ENCODE assay signal across 1 cellular context in the genomic region with DNA sequence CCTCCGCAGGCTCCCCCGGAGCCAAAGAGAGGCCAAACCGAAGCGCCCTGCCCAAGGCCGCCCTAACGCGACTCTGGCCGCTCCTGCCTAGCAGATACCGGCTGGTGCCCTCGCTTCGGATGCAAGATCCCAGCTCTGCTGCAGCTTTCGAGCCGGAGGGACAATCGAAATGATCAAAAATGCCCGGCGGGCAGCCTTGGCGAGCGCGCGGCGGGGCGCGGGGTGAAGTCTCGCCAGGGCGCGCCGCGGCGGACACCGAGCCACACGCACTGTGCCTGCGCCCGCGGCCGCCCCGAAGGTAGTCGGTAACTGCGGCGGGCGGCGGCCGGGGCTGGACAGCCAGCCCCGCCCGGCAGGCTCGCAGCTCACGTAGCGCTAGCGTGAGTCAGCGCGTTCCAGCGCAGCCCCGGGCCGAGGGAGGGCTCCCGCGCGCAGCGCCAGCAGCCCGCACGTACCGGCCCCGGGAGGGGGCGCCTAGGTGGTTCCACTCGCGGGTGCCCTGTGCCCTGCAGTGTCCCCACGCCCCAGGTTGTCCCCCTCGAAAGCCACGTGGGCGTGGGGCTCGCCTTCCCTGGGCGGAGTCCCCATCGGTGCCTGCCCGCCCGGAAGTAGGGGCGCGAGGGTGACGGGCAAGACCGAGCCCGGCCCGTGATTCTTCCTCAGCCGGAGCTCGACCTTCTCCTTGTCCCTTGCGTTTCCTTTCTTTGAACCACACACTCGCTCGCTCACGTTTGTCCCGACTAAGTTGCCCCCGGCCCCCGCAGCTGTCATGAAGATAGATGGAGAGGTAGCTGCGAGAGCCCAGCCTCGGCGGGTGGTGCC.
TF ChIP-seq lines count a peak whose summit lies in the region.

No MANE protein-coding gene starts in this region.

TF ChIP-seq in K562, 482 proteins besides CTCF, POLR2A, EP300 and RAD21 (continued from another document and continues in another):
- TF ChIP-seq, protein P1, sequence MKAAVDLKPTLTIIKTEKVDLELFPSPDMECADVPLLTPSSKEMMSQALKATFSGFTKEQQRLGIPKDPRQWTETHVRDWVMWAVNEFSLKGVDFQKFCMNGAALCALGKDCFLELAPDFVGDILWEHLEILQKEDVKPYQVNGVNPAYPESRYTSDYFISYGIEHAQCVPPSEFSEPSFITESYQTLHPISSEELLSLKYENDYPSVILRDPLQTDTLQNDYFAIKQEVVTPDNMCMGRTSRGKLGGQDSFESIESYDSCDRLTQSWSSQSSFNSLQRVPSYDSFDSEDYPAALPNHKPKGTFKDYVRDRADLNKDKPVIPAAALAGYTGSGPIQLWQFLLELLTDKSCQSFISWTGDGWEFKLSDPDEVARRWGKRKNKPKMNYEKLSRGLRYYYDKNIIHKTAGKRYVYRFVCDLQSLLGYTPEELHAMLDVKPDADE (conservative IDR thresholded peaks at IDR 0.05; ENCODE audit: control insufficient read depth, low read depth, low read length) = 0 out of 2 replicates have a peak, but pooled peaks have one; percentile 6
- TF ChIP-seq, protein P2, sequence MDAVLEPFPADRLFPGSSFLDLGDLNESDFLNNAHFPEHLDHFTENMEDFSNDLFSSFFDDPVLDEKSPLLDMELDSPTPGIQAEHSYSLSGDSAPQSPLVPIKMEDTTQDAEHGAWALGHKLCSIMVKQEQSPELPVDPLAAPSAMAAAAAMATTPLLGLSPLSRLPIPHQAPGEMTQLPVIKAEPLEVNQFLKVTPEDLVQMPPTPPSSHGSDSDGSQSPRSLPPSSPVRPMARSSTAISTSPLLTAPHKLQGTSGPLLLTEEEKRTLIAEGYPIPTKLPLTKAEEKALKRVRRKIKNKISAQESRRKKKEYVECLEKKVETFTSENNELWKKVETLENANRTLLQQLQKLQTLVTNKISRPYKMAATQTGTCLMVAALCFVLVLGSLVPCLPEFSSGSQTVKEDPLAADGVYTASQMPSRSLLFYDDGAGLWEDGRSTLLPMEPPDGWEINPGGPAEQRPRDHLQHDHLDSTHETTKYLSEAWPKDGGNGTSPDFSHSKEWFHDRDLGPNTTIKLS (IDR thresholded peaks at IDR 0.05; ENCODE audit: borderline replicate concordance, low read depth) = peak; percentile 77; the same call in 1 of the 2 replicates
- TF ChIP-seq ZNF561 (CRISPR knock-in tag; conservative IDR thresholded peaks at IDR 0.05) = no peak
- TF ChIP-seq FOXM1 (IDR thresholded peaks at IDR 0.05; ENCODE audit: low read depth) = no peak
- no peak for TF ChIP-seq FOXM1 (CRISPR knock-in tag; IDR thresholded peaks at IDR 0.05; ENCODE audit: low read depth)
- TF ChIP-seq, protein P3, sequence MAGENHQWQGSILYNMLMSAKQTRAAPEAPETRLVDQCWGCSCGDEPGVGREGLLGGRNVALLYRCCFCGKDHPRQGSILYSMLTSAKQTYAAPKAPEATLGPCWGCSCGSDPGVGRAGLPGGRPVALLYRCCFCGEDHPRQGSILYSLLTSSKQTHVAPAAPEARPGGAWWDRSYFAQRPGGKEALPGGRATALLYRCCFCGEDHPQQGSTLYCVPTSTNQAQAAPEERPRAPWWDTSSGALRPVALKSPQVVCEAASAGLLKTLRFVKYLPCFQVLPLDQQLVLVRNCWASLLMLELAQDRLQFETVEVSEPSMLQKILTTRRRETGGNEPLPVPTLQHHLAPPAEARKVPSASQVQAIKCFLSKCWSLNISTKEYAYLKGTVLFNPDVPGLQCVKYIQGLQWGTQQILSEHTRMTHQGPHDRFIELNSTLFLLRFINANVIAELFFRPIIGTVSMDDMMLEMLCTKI (IDR thresholded peaks at IDR 0.05; ENCODE audit: partially characterized antibody) = no peak
- TF ChIP-seq CREM (IDR thresholded peaks at IDR 0.05; ENCODE audit: low read depth) = peak; percentile 61
- peak; percentile 85 for TF ChIP-seq RBBP5 (IDR thresholded peaks at IDR 0.05; ENCODE audit: borderline replicate concordance, insufficient read depth, low read length, poor library complexity, severe bottlenecking)
- TF ChIP-seq, protein P4, sequence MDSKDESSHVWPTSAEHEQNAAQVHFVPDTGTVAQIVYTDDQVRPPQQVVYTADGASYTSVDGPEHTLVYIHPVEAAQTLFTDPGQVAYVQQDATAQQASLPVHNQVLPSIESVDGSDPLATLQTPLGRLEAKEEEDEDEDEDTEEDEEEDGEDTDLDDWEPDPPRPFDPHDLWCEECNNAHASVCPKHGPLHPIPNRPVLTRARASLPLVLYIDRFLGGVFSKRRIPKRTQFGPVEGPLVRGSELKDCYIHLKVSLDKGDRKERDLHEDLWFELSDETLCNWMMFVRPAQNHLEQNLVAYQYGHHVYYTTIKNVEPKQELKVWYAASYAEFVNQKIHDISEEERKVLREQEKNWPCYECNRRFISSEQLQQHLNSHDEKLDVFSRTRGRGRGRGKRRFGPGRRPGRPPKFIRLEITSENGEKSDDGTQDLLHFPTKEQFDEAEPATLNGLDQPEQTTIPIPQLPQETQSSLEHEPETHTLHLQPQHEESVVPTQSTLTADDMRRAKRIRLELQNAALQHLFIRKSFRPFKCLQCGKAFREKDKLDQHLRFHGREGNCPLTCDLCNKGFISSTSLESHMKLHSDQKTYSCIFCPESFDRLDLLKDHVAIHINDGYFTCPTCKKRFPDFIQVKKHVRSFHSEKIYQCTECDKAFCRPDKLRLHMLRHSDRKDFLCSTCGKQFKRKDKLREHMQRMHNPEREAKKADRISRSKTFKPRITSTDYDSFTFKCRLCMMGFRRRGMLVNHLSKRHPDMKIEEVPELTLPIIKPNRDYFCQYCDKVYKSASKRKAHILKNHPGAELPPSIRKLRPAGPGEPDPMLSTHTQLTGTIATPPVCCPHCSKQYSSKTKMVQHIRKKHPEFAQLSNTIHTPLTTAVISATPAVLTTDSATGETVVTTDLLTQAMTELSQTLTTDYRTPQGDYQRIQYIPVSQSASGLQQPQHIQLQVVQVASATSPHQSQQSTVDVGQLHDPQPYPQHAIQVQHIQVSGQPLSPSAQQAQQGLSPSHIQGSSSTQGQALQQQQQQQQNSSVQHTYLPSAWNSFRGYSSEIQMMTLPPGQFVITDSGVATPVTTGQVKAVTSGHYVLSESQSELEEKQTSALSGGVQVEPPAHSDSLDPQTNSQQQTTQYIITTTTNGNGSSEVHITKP (IDR thresholded peaks at IDR 0.05; ENCODE audit: partially characterized antibody) = peak; percentile 19
- no peak; the same call in 1 of the 2 replicates for TF ChIP-seq MBD2 (IDR thresholded peaks at IDR 0.05; ENCODE audit: borderline replicate concordance, low read depth)
- no peak for TF ChIP-seq ZNF354B (CRISPR knock-in tag; IDR thresholded peaks at IDR 0.05)
- no peak for TF ChIP-seq HMG20A (CRISPR knock-in tag; conservative IDR thresholded peaks at IDR 0.05)
- TF ChIP-seq SREBF2 (CRISPR knock-in tag; IDR thresholded peaks at IDR 0.05) = no peak
- TF ChIP-seq ZNF316 (IDR thresholded peaks at IDR 0.05) = peak; percentile 66
- peak; percentile 91 for TF ChIP-seq RBFOX2 (IDR thresholded peaks at IDR 0.05; ENCODE audit: low read depth, low read length)
- no peak for TF ChIP-seq RBM25 (IDR thresholded peaks at IDR 0.05; ENCODE audit: low read depth, low read length, severe bottlenecking)
- peak; percentile 73 to 87; a peak in 3 of 4 replicates for TF ChIP-seq MAZ (CRISPR knock-in tag; conservative IDR thresholded peaks at IDR 0.05 in 1 of 2, IDR thresholded peaks at IDR 0.05 in 1 of 2)
- TF ChIP-seq, protein P5, sequence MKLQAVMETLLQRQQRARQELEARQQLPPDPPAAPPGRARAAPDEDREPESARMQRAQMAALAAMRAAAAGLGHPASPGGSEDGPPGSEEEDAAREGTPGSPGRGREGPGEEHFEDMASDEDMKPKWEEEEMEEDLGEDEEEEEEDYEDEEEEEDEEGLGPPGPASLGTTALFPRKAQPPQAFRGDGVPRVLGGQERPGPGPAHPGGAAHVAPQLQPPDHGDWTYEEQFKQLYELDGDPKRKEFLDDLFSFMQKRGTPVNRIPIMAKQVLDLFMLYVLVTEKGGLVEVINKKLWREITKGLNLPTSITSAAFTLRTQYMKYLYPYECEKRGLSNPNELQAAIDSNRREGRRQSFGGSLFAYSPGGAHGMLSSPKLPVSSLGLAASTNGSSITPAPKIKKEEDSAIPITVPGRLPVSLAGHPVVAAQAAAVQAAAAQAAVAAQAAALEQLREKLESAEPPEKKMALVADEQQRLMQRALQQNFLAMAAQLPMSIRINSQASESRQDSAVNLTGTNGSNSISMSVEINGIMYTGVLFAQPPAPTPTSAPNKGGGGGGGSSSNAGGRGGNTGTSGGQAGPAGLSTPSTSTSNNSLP (IDR thresholded peaks at IDR 0.05; ENCODE audit: borderline replicate concordance, low read depth, low read length) = no peak
- TF ChIP-seq ATF1 (CRISPR knock-in tag; IDR thresholded peaks at IDR 0.05) = no peak
- peak; percentile 62 for TF ChIP-seq ATF1 (tag; IDR thresholded peaks at IDR 0.05)
- no peak for TF ChIP-seq SMAD1 (IDR thresholded peaks at IDR 0.05; ENCODE audit: low read depth, low read length, partially characterized antibody)
- no peak for TF ChIP-seq TBL1XR1 (IDR thresholded peaks at IDR 0.05; ENCODE audit: low read length in 2 of 2)
- peak; percentile 87 for TF ChIP-seq CTBP1 (IDR thresholded peaks at IDR 0.05; ENCODE audit: borderline replicate concordance)
- TF ChIP-seq TRIM28 (IDR thresholded peaks at IDR 0.05) = no peak
- TF ChIP-seq ZNF212 (CRISPR knock-in tag; IDR thresholded peaks at IDR 0.05) = no peak
- TF ChIP-seq NEUROD1 (IDR thresholded peaks at IDR 0.05; ENCODE audit: borderline replicate concordance, low read depth, low read length, partially characterized antibody) = no peak
- peak; percentile 30 for TF ChIP-seq KDM5B (IDR thresholded peaks at IDR 0.05; ENCODE audit: insufficient replicate concordance, low read depth, low read length)
- TF ChIP-seq SIN3B (IDR thresholded peaks at IDR 0.05; ENCODE audit: low read depth) = peak; percentile 42; the same call in 1 of the 2 replicates
- no peak for TF ChIP-seq ZKSCAN8 (CRISPR knock-in tag; IDR thresholded peaks at IDR 0.05)
- TF ChIP-seq KAT7 (CRISPR knock-in tag; IDR thresholded peaks at IDR 0.05; ENCODE audit: borderline replicate concordance) = peak; percentile 55; the same call in 1 of the 2 replicates
- no peak for TF ChIP-seq KLF10 (CRISPR knock-in tag; IDR thresholded peaks at IDR 0.05)
- peak; percentile 43; the same call in 1 of the 2 replicates for TF ChIP-seq ZBTB17 (CRISPR knock-in tag; IDR thresholded peaks at IDR 0.05)
- TF ChIP-seq STAT5A (IDR thresholded peaks at IDR 0.05; ENCODE audit: borderline replicate concordance, low read length) = no peak
- TF ChIP-seq NFIC (IDR thresholded peaks at IDR 0.05) = peak; percentile 23; the same call in 1 of the 2 replicates
- TF ChIP-seq, protein P6, sequence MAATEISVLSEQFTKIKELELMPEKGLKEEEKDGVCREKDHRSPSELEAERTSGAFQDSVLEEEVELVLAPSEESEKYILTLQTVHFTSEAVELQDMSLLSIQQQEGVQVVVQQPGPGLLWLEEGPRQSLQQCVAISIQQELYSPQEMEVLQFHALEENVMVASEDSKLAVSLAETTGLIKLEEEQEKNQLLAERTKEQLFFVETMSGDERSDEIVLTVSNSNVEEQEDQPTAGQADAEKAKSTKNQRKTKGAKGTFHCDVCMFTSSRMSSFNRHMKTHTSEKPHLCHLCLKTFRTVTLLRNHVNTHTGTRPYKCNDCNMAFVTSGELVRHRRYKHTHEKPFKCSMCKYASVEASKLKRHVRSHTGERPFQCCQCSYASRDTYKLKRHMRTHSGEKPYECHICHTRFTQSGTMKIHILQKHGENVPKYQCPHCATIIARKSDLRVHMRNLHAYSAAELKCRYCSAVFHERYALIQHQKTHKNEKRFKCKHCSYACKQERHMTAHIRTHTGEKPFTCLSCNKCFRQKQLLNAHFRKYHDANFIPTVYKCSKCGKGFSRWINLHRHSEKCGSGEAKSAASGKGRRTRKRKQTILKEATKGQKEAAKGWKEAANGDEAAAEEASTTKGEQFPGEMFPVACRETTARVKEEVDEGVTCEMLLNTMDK (IDR thresholded peaks at IDR 0.05; ENCODE audit: borderline replicate concordance, insufficient read depth, low read depth, low read length, poor library complexity, severe bottlenecking) = peak; percentile 92
- 0 out of 2 replicates have a peak, but pooled peaks have one; percentile 29 for TF ChIP-seq ELF2 (CRISPR knock-in tag; IDR thresholded peaks at IDR 0.05)
- no peak for TF ChIP-seq ILF3 (IDR thresholded peaks at IDR 0.05; ENCODE audit: borderline replicate concordance)
- no peak for TF ChIP-seq ETV5 (CRISPR knock-in tag; IDR thresholded peaks at IDR 0.05; ENCODE audit: low read depth)
- no peak for TF ChIP-seq ETS2 (tag; IDR thresholded peaks at IDR 0.05; ENCODE audit: borderline replicate concordance, poor library complexity, severe bottlenecking)
- TF ChIP-seq NR2F6 (CRISPR knock-in tag; IDR thresholded peaks at IDR 0.05) = no peak
- no peak for TF ChIP-seq KLF6 (CRISPR knock-in tag; IDR thresholded peaks at IDR 0.05; ENCODE audit: borderline replicate concordance)
- TF ChIP-seq KLF1 (tag; IDR thresholded peaks at IDR 0.05) = peak; percentile 84
- TF ChIP-seq SMARCA4 (IDR thresholded peaks at IDR 0.05) = 0 out of 2 replicates have a peak, but pooled peaks have one; percentile 12
- TF ChIP-seq CEBPG (CRISPR knock-in tag; IDR thresholded peaks at IDR 0.05) = no peak
- TF ChIP-seq CEBPG (tag; conservative IDR thresholded peaks at IDR 0.05 in 1 of 2, IDR thresholded peaks at IDR 0.05 in 1 of 2) = no peak
- TF ChIP-seq, protein P7, sequence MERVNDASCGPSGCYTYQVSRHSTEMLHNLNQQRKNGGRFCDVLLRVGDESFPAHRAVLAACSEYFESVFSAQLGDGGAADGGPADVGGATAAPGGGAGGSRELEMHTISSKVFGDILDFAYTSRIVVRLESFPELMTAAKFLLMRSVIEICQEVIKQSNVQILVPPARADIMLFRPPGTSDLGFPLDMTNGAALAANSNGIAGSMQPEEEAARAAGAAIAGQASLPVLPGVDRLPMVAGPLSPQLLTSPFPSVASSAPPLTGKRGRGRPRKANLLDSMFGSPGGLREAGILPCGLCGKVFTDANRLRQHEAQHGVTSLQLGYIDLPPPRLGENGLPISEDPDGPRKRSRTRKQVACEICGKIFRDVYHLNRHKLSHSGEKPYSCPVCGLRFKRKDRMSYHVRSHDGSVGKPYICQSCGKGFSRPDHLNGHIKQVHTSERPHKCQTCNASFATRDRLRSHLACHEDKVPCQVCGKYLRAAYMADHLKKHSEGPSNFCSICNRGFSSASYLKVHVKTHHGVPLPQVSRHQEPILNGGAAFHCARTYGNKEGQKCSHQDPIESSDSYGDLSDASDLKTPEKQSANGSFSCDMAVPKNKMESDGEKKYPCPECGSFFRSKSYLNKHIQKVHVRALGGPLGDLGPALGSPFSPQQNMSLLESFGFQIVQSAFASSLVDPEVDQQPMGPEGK (CRISPR knock-in tag; IDR thresholded peaks at IDR 0.05; ENCODE audit: borderline replicate concordance) = no peak
- peak; percentile 26 for TF ChIP-seq ELF1 (tag; IDR thresholded peaks at IDR 0.05)
- no peak for TF ChIP-seq IFI16 (CRISPR knock-in tag; IDR thresholded peaks at IDR 0.05)
- TF ChIP-seq, protein P8, sequence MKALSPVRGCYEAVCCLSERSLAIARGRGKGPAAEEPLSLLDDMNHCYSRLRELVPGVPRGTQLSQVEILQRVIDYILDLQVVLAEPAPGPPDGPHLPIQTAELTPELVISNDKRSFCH (CRISPR knock-in tag; IDR thresholded peaks at IDR 0.05) = no peak
- TF ChIP-seq, protein P8 (tag; IDR thresholded peaks at IDR 0.05) = peak; percentile 20; the same call in 1 of the 2 replicates
- no peak for TF ChIP-seq ZNF146 (CRISPR knock-in tag; IDR thresholded peaks at IDR 0.05; ENCODE audit: unreplicated experiment)
